Comparison of ENCODE assay signal across 14 cellular contexts in genomic region chr4:17055788-17056187, GRCh38.
A peak's percentile ranks its signal among the peaks of the same experiment; 100 is the strongest.
DNase-seq lines count a peak whose midpoint lies in the region; ATAC-seq, FAIRE-seq and TF ChIP-seq lines count a peak whose summit lies in the region.
"Had no signal": no experiment of that assay in that cellular context is flagged by ENCODE, and none has a peak within 500 bp of the region (broad histone marks: within the 10 kb centered on the region; RNA-seq: fewer than 3 reads in every experiment).

No MANE protein-coding gene starts in this region.

- H3K4me3 ChIP-seq in bronchial epithelial cell (ENCODE audit: low read depth, low read length) = no peak overlapping the region
- H3K4me3 ChIP-seq: K562, skin epidermis had no signal

- FAIRE-seq in HTR-8/SVneo (lab: Jason Lieb, UNC) = no peak
- peak; percentile 75 for FAIRE-seq in bronchial epithelial cell (lab: Jason Lieb, UNC)
- FAIRE-seq: K562 had no signal

- H3K36me3 ChIP-seq in bronchial epithelial cell (ENCODE audit: control insufficient read depth, insufficient read depth, low read length) = no peaks in the 10 kb centered on the region

- DNase-seq in AG09319 (ENCODE audit: extremely low read depth, low read depth) = peak; percentile 65
- DNase-seq in HTR-8/SVneo (ENCODE audit: insufficient read length, low spot score) = peak; percentile 13
- peak; percentile 91 for DNase-seq in bronchial epithelial cell (ENCODE audit: low read depth)
- DNase-seq in iris pigment epithelial cell (ENCODE audit: low read depth) = peak; percentile 97
- DNase-seq in NCI-H1048 (lab: John Stamatoyannopoulos, UW) = no peak
- DNase-seq in NCI-H187 (lab: John Stamatoyannopoulos, UW) = no peak
- DNase-seq: activated CD8-positive, alpha-beta memory T cell treated with anti-CD3 and anti-CD28 coated beads, Interleukin-2, amount 50 U/mL, for 48 hours; CD4-positive, CD25-positive, alpha-beta regulatory T cell; H9; NCI-H2171 had no signal

- TF ChIP-seq CTCF in AG09319 (IDR thresholded peaks at IDR 0.05; ENCODE audit: low read depth, low read length) (no peak), bronchial epithelial cell (IDR thresholded peaks at IDR 0.05; ENCODE audit: insufficient read depth, low read length, severe bottlenecking) (no peak)

- no peaks in the 10 kb centered on the region for H3K27me3 ChIP-seq in bronchial epithelial cell (ENCODE audit: control insufficient read depth, insufficient read depth, low read length)

- ATAC-seq in GM21526 (IDR thresholded peaks at IDR 0.05; ENCODE audit: low FRiP score, unreplicated experiment) (no peak), GM18861 (IDR thresholded peaks at IDR 0.05; ENCODE audit: unreplicated experiment) (no peak)
- ATAC-seq: K562 had no signal

Comparison
In these comparisons a context has a peak if more than half of its experiments do, and no peak if none do; other contexts are left out.
1. DNase-seq: peak in AG09319 (single experiment), HTR-8/SVneo (single experiment), bronchial epithelial cell (single experiment) and iris pigment epithelial cell (single experiment); none in NCI-H1048 (single experiment) and NCI-H187 (0 of 2).